ENCODE assay signal across 1 cellular context in the genomic region with DNA sequence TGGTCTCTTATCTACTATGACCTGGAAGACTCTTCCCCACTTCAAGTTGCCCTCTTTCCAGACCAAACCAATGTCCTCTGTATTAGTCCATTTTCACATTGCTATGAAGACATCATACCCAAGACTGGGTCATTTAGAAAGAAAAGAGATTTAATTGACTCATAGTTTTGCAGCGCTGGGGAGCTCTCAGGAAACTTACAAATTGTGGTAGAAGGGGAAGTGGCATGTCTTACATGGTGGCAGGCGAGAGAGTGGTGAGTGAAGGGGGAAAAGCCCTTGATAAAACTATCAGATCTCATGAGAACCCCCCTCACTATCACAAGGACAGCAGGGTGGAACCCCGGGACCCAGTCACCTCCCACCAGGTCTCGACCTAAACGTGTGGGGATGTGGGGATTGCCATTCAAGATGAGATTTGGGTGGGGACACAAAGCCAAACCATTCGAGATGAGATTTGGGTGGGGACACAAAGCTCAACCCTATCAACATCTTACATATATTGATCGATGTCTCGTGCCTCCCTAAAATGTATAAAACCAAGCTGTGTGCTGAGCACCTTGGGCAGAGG.
TF ChIP-seq lines count a peak whose summit lies in the region.

No MANE protein-coding gene starts in this region.

TF ChIP-seq in HEK293, 187 proteins besides CTCF, POLR2A, EP300 and RAD21 (continued from another document):
- TF ChIP-seq PRDM6 (tag by site-specific recombination; IDR thresholded peaks at IDR 0.05): no peak
- no peak for TF ChIP-seq ZNF426 (tag by site-specific recombination; IDR thresholded peaks at IDR 0.05)
- TF ChIP-seq ZFP69B (tag by site-specific recombination; IDR thresholded peaks at IDR 0.05): no peak
- no peak for TF ChIP-seq ZBTB48 (tag by site-specific recombination; IDR thresholded peaks at IDR 0.05)
- TF ChIP-seq, protein P1, sequence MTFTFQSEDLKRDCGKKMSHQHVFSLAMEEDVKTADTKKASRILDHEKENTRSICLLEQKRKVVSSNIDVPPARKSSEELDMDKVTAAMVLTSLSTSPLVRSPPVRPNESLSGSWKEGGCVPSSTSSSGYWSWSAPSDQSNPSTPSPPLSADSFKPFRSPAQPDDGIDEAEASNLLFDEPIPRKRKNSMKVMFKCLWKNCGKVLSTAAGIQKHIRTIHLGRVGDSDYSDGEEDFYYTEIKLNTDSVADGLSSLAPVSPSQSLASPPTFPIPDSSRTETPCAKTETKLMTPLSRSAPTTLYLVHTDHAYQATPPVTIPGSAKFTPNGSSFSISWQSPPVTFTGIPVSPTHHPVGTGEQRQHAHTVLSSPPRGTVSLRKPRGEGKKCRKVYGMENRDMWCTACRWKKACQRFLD (tag by site-specific recombination; IDR thresholded peaks at IDR 0.05): no peak
- no peak for TF ChIP-seq KLF17 (tag by site-specific recombination; IDR thresholded peaks at IDR 0.05)
- no peak for TF ChIP-seq AEBP2 (tag by site-specific recombination; IDR thresholded peaks at IDR 0.05; ENCODE audit: borderline replicate concordance)
- no peak for TF ChIP-seq BCL11A (tag by site-specific recombination; IDR thresholded peaks at IDR 0.05; ENCODE audit: low read depth)
- TF ChIP-seq SETDB1 (IDR thresholded peaks at IDR 0.05; ENCODE audit: insufficient read length, low read length): peak; percentile 75
- TF ChIP-seq TRIM28 (IDR thresholded peaks at IDR 0.05; ENCODE audit: borderline replicate concordance, low read length): no peak
